ENCODE assay signal across 3 cellular contexts in the genomic region with DNA sequence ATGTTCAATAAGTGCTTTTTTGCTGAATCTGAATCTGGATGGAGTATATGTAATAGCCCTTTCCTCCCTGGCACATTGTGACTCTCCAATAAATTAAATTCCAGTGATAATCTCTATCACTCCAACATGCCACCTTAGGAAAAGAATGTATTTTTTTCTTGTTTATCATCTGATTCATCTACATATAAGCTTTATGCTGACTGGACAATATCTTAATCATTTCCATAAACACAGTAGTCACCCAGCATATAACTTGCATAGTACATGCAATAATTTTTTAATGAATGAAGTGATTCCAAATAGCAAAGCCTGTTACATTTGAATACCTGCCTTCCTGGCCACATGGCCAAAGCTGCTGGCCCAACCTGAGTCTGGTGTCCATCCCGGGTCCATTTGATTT.
TF ChIP-seq lines count a peak whose summit lies in the region.

No MANE protein-coding gene starts in this region.

TF ChIP-seq in A549, 52 proteins besides CTCF, POLR2A, EP300 and RAD21:
- TF ChIP-seq MAFK (IDR thresholded peaks at IDR 0.05; ENCODE audit: partially characterized antibody) (peak; percentile 92), MAZ (IDR thresholded peaks at IDR 0.05; ENCODE audit: borderline replicate concordance, low read depth, low read length) (no peak), ZFP36 (IDR thresholded peaks at IDR 0.05; ENCODE audit: borderline replicate concordance, partially characterized antibody) (no peak)
- TF ChIP-seq, protein P1, sequence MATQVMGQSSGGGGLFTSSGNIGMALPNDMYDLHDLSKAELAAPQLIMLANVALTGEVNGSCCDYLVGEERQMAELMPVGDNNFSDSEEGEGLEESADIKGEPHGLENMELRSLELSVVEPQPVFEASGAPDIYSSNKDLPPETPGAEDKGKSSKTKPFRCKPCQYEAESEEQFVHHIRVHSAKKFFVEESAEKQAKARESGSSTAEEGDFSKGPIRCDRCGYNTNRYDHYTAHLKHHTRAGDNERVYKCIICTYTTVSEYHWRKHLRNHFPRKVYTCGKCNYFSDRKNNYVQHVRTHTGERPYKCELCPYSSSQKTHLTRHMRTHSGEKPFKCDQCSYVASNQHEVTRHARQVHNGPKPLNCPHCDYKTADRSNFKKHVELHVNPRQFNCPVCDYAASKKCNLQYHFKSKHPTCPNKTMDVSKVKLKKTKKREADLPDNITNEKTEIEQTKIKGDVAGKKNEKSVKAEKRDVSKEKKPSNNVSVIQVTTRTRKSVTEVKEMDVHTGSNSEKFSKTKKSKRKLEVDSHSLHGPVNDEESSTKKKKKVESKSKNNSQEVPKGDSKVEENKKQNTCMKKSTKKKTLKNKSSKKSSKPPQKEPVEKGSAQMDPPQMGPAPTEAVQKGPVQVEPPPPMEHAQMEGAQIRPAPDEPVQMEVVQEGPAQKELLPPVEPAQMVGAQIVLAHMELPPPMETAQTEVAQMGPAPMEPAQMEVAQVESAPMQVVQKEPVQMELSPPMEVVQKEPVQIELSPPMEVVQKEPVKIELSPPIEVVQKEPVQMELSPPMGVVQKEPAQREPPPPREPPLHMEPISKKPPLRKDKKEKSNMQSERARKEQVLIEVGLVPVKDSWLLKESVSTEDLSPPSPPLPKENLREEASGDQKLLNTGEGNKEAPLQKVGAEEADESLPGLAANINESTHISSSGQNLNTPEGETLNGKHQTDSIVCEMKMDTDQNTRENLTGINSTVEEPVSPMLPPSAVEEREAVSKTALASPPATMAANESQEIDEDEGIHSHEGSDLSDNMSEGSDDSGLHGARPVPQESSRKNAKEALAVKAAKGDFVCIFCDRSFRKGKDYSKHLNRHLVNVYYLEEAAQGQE (IDR thresholded peaks at IDR 0.05) = no peak

TF ChIP-seq in IMR-90, 13 proteins besides CTCF, POLR2A, EP300 and RAD21:
- TF ChIP-seq FOS (IDR thresholded peaks at IDR 0.05; ENCODE audit: low read depth, low read length) = no peak
- no peak for TF ChIP-seq BHLHE40 (IDR thresholded peaks at IDR 0.05; ENCODE audit: low read depth, low read length)
- TF ChIP-seq, protein P2, sequence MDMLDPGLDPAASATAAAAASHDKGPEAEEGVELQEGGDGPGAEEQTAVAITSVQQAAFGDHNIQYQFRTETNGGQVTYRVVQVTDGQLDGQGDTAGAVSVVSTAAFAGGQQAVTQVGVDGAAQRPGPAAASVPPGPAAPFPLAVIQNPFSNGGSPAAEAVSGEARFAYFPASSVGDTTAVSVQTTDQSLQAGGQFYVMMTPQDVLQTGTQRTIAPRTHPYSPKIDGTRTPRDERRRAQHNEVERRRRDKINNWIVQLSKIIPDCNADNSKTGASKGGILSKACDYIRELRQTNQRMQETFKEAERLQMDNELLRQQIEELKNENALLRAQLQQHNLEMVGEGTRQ (IDR thresholded peaks at IDR 0.05; ENCODE audit: low read depth, low read length) = no peak
- TF ChIP-seq MAFK (IDR thresholded peaks at IDR 0.05; ENCODE audit: low read depth, low read length) = peak; percentile 98
- TF ChIP-seq RFX5 (IDR thresholded peaks at IDR 0.05; ENCODE audit: low read depth, low read length) = no peak
- no peak for TF ChIP-seq CHD1 (IDR thresholded peaks at IDR 0.05; ENCODE audit: low read depth, low read length)
TF ChIP-seq in IMR-90: peak in this region for 1.

TF ChIP-seq in H1, 55 proteins besides CTCF, POLR2A, EP300 and RAD21:
- TF ChIP-seq MAFK (IDR thresholded peaks at IDR 0.05; ENCODE audit: low read depth, low read length) = peak; percentile 80; the same call in 1 of the 2 replicates
- no peak for TF ChIP-seq JUND (IDR thresholded peaks at IDR 0.05; ENCODE audit: low read length)
